Comparison of ENCODE assay signal across 7 cellular contexts in the genomic region with DNA sequence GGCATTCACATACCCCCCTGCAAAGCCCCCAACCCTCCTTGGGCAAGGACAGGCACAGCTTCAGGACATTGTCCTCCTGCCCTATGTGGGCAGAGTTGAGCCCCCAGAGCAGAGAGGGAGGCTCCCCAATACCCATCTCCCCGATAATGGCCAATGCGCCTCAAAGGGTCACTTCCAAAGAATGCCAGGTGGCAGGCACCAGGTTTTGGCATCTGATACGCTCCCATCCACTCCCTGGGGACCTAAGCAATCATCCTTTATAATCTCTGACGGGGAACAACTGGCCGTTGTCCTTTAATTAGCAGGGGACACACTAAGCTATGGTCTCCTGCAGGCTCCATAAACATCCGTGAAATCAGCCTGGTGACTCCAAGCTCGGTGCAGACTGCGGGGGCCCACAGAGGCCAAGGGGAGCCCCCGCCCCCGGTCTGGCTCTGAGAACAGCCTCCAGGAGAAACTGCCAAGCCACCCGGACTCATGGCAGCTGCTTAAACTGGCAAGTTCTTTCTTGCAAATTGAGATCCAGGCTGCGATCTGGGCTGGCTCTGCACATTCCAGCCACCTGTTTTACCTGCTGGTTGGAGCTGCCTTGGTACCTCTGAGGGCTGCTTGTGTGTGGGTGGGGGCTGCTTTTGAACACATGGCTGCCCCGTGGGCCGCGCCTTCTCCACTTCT.
DNase-seq lines count a peak whose midpoint lies in the region; FAIRE-seq and TF ChIP-seq lines count a peak whose summit lies in the region.
"Not testable (repeated sequence)": the region's sequence is repeated elsewhere in the genome, so short reads cannot be mapped to it uniquely, and the experiment has no call there.

No MANE protein-coding gene starts in this region.

- H2AFZ ChIP-seq in keratinocyte (ENCODE audit: control insufficient read depth, low read length): not testable (repeated sequence)

- not testable (repeated sequence) for H3K9me3 ChIP-seq in HEK293 (ENCODE audit: control insufficient read depth, insufficient read depth, low read depth, low read length); SJCRH30 (replicated peaks); keratinocyte (ENCODE audit: control insufficient read depth, low read depth, low read length)

- not testable (repeated sequence) for H4K20me1 ChIP-seq in keratinocyte (ENCODE audit: control insufficient read depth, extremely low read depth, insufficient read depth, low read length)

- not testable (repeated sequence) for FAIRE-seq in keratinocyte (lab: Jason Lieb, UNC)

- H3K4me3 ChIP-seq in HEK293 (ENCODE audit: low read depth, low read length); SJCRH30; epithelial cell of esophagus (ENCODE audit: low read length); keratinocyte (ENCODE audit: control insufficient read depth in 2 of 3, extremely low read depth in 1 of 3, insufficient read depth in 2 of 3, low read depth in 1 of 3, low read length in 3 of 3): not testable (repeated sequence)

- peak overlapping the region; percentile 27 for H3K4me2 ChIP-seq in keratinocyte (ENCODE audit: control insufficient read depth, extremely low read depth, insufficient read depth, low read depth, low read length)

- H3K9ac ChIP-seq in keratinocyte (ENCODE audit: control insufficient read depth, extremely low read depth, insufficient read depth, low read length): not testable (repeated sequence)

- not testable (repeated sequence) for TF ChIP-seq CTCF in HEK293 (tag by site-specific recombination; IDR thresholded peaks at IDR 0.05); epithelial cell of esophagus (IDR thresholded peaks at IDR 0.05; ENCODE audit: insufficient read depth, low read depth, low read length, missing control alignments); keratinocyte (optimal IDR thresholded peaks at IDR 0.05 in 1 of 3, IDR thresholded peaks at IDR 0.05 in 1 of 3, conservative IDR thresholded peaks at IDR 0.05 in 1 of 3; ENCODE audit: extremely low read depth in 1 of 3, insufficient read depth in 2 of 3, low read length in 3 of 3)

- not testable (repeated sequence) for H3K27ac ChIP-seq in HEK293 (ENCODE audit: extremely low read depth, low read depth, low read length); keratinocyte (ENCODE audit: control insufficient read depth, insufficient read depth, low read length)
- peak overlapping the region; percentile 68 for H3K27ac ChIP-seq in SJCRH30

- H3K79me2 ChIP-seq in keratinocyte (ENCODE audit: control insufficient read depth, insufficient read depth, low read length): not testable (repeated sequence)

- H3K27me3 ChIP-seq in SJCRH30; keratinocyte (ENCODE audit: control insufficient read depth, extremely low read depth, insufficient read depth, low read length): not testable (repeated sequence)

- CTCF ChIA-PET in HEK293 (lab: Yijun Ruan, JAX): interaction anchor here (0.7 kb wide), 1 partner anchor 1241 kb away, joined by 3 read pairs; no protein-coding TSS in a partner anchor

- dilution Hi-C loops in keratinocyte (cut with MboI; ENCODE audit: extremely low pct_ligation_motif_present, low sequenced_read_pairs): not testable (repeated sequence)

- POLR2A ChIA-PET in HEK293 (lab: Yijun Ruan, JAX): not testable (repeated sequence)

- H3K9me1 ChIP-seq in keratinocyte (ENCODE audit: control insufficient read depth, extremely low read depth, insufficient read depth, low read length): not testable (repeated sequence)

- DNase-seq in NCI-H2171 treated with DMSO at 0.1 percent for 48 hours (lab: John Stamatoyannopoulos, UW) (peak; percentile 99), NCI-H69 (lab: John Stamatoyannopoulos, UW) (peak; percentile 87), SJCRH30 (peak; percentile 93 to 96), epithelial cell of esophagus (ENCODE audit: low read depth) (peak; percentile 66), retina (peak; percentile 66)
- DNase-seq in keratinocyte (ENCODE audit: low read depth, low spot score): not testable (repeated sequence)

- H3K36me3 ChIP-seq in HEK293 (ENCODE audit: control insufficient read depth in 2 of 2, insufficient read depth in 1 of 2, low read length in 2 of 2); SJCRH30; keratinocyte (ENCODE audit: control insufficient read depth in 2 of 2, extremely low read depth in 1 of 2, insufficient read depth in 2 of 2, low read length in 2 of 2): not testable (repeated sequence)

- H3K4me1 ChIP-seq in HEK293 (ENCODE audit: control insufficient read depth, insufficient read depth, low read length): not testable (repeated sequence)
- H3K4me1 ChIP-seq in SJCRH30 (peaks cover 64% of the 10 kb centered on the region), keratinocyte (ENCODE audit: control insufficient read depth, extremely low read depth, insufficient read depth, low read length) (peaks cover 27% of the 10 kb centered on the region)

TF ChIP-seq in HEK293, 187 proteins besides CTCF, POLR2A, EP300 and RAD21:
- TF ChIP-seq EGR2 (tag by site-specific recombination; IDR thresholded peaks at IDR 0.05; ENCODE audit: low read depth): 0 out of 2 replicates have a peak, but pooled peaks have one; percentile 27
- TF ChIP-seq ZFHX2 (tag by site-specific recombination; conservative IDR thresholded peaks at IDR 0.05): peak; percentile 37
